Comparison of ENCODE assay signal across 18 cellular contexts in genomic region chr12:128076188-128076587, GRCh38.
DNase-seq lines count a peak whose midpoint lies in the region; ATAC-seq, FAIRE-seq and TF ChIP-seq lines count a peak whose summit lies in the region.
"Had no signal": no experiment of that assay in that cellular context is flagged by ENCODE, and none has a peak within 500 bp of the region (broad histone marks: within the 10 kb centered on the region; RNA-seq: fewer than 3 reads in every experiment).

No MANE protein-coding gene starts in this region.

- H3K9me3 ChIP-seq in A549 (0 out of 3 replicates have a peak, but pooled peaks cover 2% of the 10 kb centered on the region), body of pancreas (no peaks in the 10 kb centered on the region)
- H3K9me3 ChIP-seq: lower lobe of right lung had no signal

- TF ChIP-seq EP300 in A549 (IDR thresholded peaks at IDR 0.05) = no peak

- H3K4me3 ChIP-seq in A549 = no peak overlapping the region
- no peak overlapping the region for H3K4me3 ChIP-seq in body of pancreas
- H3K4me3 ChIP-seq: breast epithelium, lower lobe of right lung, PC-9 had no signal

- CTCF ChIA-PET in A549 (lab: Yijun Ruan, JAX) = no interaction called here

- H3K36me3 ChIP-seq in body of pancreas (replicated peaks in 1 of 2; ENCODE audit: insufficient read depth in 1 of 2, low read depth in 2 of 2) = no peaks in the 10 kb centered on the region
- H3K36me3 ChIP-seq: breast epithelium, lower lobe of right lung had no signal

- ATAC-seq in A549 (no peak), body of pancreas (no peak), GM18861 (IDR thresholded peaks at IDR 0.05; ENCODE audit: unreplicated experiment) (no peak)
- ATAC-seq: lower lobe of right lung had no signal

- H3K4me2 ChIP-seq in A549 = no peak overlapping the region
- H3K4me2 ChIP-seq: PC-9 had no signal

- H3K4me1 ChIP-seq in A549 = no peaks in the 10 kb centered on the region
- H3K4me1 ChIP-seq in body of pancreas = no peaks in the 10 kb centered on the region
- H3K4me1 ChIP-seq: breast epithelium, lower lobe of right lung had no signal

- TF ChIP-seq RAD21 in A549 (conservative IDR thresholded peaks at IDR 0.05 in 1 of 2, IDR thresholded peaks at IDR 0.05 in 1 of 2) = no peak

- 4% methylated on average over 4 of the region's 4 CpGs for whole genome bisulfite sequencing in A549 (ENCODE audit: missing lambda C conversion rate)
- 64 to 68% methylated on average over 4 of the region's 4 CpGs for WGBS in body of pancreas, 2 donors

- TF ChIP-seq POLR2A in A549 (IDR thresholded peaks at IDR 0.05; ENCODE audit: low read length) = no peak
- no peak for TF ChIP-seq POLR2A in body of pancreas (IDR thresholded peaks at IDR 0.05)

- TF ChIP-seq CTCF in A549 (IDR thresholded peaks at IDR 0.05) (no peak), body of pancreas (IDR thresholded peaks at IDR 0.05) (no peak)

- POLR2A ChIA-PET in A549 (lab: Yijun Ruan, JAX) = no interaction called here

- no peaks in the 10 kb centered on the region for H3K27me3 ChIP-seq in body of pancreas

- no peak for FAIRE-seq in A549 (lab: Jason Lieb, UNC)
- FAIRE-seq: endometrium had no signal

- DNase-seq in A549 (ENCODE audit: low read depth in 1 of 2, low spot score in 1 of 2) = peak in 1 of 2 experiments; percentile 5
- DNase-seq in HK-2 (ENCODE audit: unreplicated experiment) = peak; percentile 20
- DNase-seq in amniotic stem cell (lab: John Stamatoyannopoulos, UW) = peak; percentile 67
- peak; percentile 68 for DNase-seq in iris pigment epithelial cell (ENCODE audit: low read depth)
- no peak for DNase-seq in NCI-H446 (lab: John Stamatoyannopoulos, UW)
- DNase-seq in body of pancreas = no peak
- DNase-seq in NCI-H187 (lab: John Stamatoyannopoulos, UW) = no peak
- DNase-seq: activated CD4-positive, alpha-beta memory T cell treated with anti-CD3 and anti-CD28 coated beads for 36 hours; DMS53; GOT3; lower lobe of right lung; NCI-H1105 treated with DMSO at 0.1 percent for 48 hours; NCI-H345; nucleus accumbens; PC-9 had no signal

- intact Hi-C loops in body of pancreas (cut with DNase I) = no loop called here

- H3K27ac ChIP-seq in A549 = no peak overlapping the region
- H3K27ac ChIP-seq in body of pancreas = no peak overlapping the region
- H3K27ac ChIP-seq: breast epithelium, lower lobe of right lung, PC-9 had no signal

TF ChIP-seq in A549, 52 proteins besides CTCF, POLR2A, EP300 and RAD21:
- no peak for TF ChIP-seq SREBF2 (IDR thresholded peaks at IDR 0.05)
- TF ChIP-seq FOSL2 (IDR thresholded peaks at IDR 0.05) = no peak
- TF ChIP-seq FOSL2 (CRISPR knock-in tag; IDR thresholded peaks at IDR 0.05) = peak; percentile 8; the same call in 1 of the 2 replicates

Comparison
In these comparisons a context has a peak if more than half of its experiments do, and no peak if none do; other contexts are left out.
1. DNase-seq: peak in HK-2 (single experiment), amniotic stem cell (single experiment) and iris pigment epithelial cell (single experiment); none in NCI-H446 (0 of 2), body of pancreas (0 of 4) and NCI-H187 (0 of 2).